ENCODE assay signal across 7 cellular contexts in the genomic region with DNA sequence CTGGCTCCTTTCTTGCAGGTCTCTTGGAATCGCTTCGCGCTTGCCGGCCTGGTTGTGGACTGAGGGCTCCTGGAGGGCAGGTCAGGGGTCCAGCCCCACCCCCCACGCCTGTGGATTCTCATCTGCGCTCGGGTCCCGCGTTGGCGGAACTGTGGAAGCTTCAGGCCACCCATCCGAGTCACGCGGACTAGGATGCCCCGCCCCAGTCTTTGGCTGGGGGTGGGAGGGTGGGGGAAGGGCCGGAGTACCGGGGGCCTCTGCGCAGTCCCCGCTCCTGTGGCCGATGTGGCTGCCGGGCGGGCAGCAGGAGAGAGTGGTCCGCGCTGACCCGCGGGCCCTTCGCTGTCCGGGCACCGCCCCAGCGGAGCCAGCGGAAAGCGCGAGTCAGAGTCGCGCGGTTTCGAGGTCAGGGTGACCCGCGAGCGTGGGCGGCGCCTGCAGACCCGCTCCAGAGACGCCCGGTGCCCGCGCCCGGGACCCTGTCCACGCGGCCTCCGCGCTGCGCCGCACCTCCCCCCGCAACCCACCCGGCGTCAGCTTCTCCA.
DNase-seq lines count a peak whose midpoint lies in the region; ATAC-seq, FAIRE-seq and TF ChIP-seq lines count a peak whose summit lies in the region.

No MANE protein-coding gene starts in this region.

- ATAC-seq in mucosa of descending colon (peak; percentile 55), GM19351 (IDR thresholded peaks at IDR 0.05; ENCODE audit: unreplicated experiment) (no peak), GM19452 (IDR thresholded peaks at IDR 0.05; ENCODE audit: unreplicated experiment) (no peak)

- H3K27me3 ChIP-seq in testis, result no peaks in the 10 kb centered on the region

- FAIRE-seq in H54 (lab: Jason Lieb, UNC), result no peak

- WGBS in testis, 2 donors, result 2% methylated on average over 36 to 56 of the region's 56 CpGs

- peak overlapping the region; percentile 10 to 76 for H3K27ac ChIP-seq in testis

- TF ChIP-seq POLR2A in H54 (IDR thresholded peaks at IDR 0.05; ENCODE audit: low read depth, low read length), result 0 out of 2 replicates have a peak, but pooled peaks have one; percentile 24
- TF ChIP-seq POLR2A in testis (IDR thresholded peaks at IDR 0.05), result no peak

- H3K36me3 ChIP-seq in mucosa of descending colon (ENCODE audit: low read depth) (no peaks in the 10 kb centered on the region), testis (ENCODE audit: low read depth, missing control alignments) (no peaks in the 10 kb centered on the region)

- intact Hi-C loops in mucosa of descending colon (cut with DNase I, micrococcal nuclease) (no loop called here), testis (cut with DNase I; ENCODE audit: low total_unique reads) (no loop called here)

- peak overlapping the region; percentile 16 for H3K4me3 ChIP-seq in epithelial cell of esophagus (ENCODE audit: low read length)
- H3K4me3 ChIP-seq in mucosa of descending colon, result no peak overlapping the region
- H3K4me3 ChIP-seq in testis, result peak overlapping the region; percentile 61 to 68

- H3K9me3 ChIP-seq in mucosa of descending colon (no peaks in the 10 kb centered on the region), testis (no peaks in the 10 kb centered on the region)

- DNase-seq in H54 (ENCODE audit: insufficient read length, low spot score) (no peak), epithelial cell of esophagus (ENCODE audit: low read depth) (no peak), mucosa of descending colon (peak; percentile 72 to 84 (median 81)), testis (peak; percentile 52)
- DNase-seq in activated CD4-positive, alpha-beta T cell treated with anti-CD3 and anti-CD28 coated beads, Interleukin-2, amount 50 U/mL, for 48 hours, result peak; percentile 57 to 58

- TF ChIP-seq CTCF in epithelial cell of esophagus (IDR thresholded peaks at IDR 0.05; ENCODE audit: insufficient read depth, low read depth, low read length, missing control alignments) (no peak), mucosa of descending colon (IDR thresholded peaks at IDR 0.05) (no peak), testis (IDR thresholded peaks at IDR 0.05) (no peak)

- H3K4me1 ChIP-seq in mucosa of descending colon (ENCODE audit: low read depth) (peaks cover 10% of the 10 kb centered on the region), testis (peaks cover 8% of the 10 kb centered on the region)

Comparison
In these comparisons a context has a peak if more than half of its experiments do, and no peak if none do; other contexts are left out.
1. DNase-seq: peak in activated CD4-positive, alpha-beta T cell treated with anti-CD3 and anti-CD28 coated beads, Interleukin-2, amount 50 U/mL, for 48 hours (2 of 2), mucosa of descending colon (3 of 3) and testis (single experiment); none in H54 (single experiment) and epithelial cell of esophagus (single experiment).